In genomic region chr12:127811988-127812387, GRCh38 we compare ENCODE assay signal across 10 cellular contexts.
DNase-seq lines count a peak whose midpoint lies in the region; ATAC-seq and TF ChIP-seq lines count a peak whose summit lies in the region.
"Had no signal": no experiment of that assay in that cellular context is flagged by ENCODE, and none has a peak within 500 bp of the region (broad histone marks: within the 10 kb centered on the region; RNA-seq: fewer than 3 reads in every experiment).

No MANE protein-coding gene starts in this region.

- H3K27me3 Mint-ChIP-seq in CD8-positive, alpha-beta memory T cell = peaks cover 0 to 3% of the 10 kb centered on the region in 2 donors

- no peak overlapping the region for H3K4me3 Mint-ChIP-seq in CD8-positive, alpha-beta memory T cell
- H3K4me3 Mint-ChIP-seq: stimulated activated effector memory CD8-positive, alpha-beta T cell treated with anti-CD3 and anti-CD28 coated beads, Interleukin-12 subunit alpha, Interleukin-12 subunit beta, amount 100 ng/mL, for 72 hours had no signal

- DNase-seq in GM04504 (ENCODE audit: low read depth) (peak; percentile 74), SJSA1 (ENCODE audit: low read depth in 1 of 2, low spot score in 2 of 2) (peak in 1 of 2 experiments; percentile 30), heart left ventricle (peak in 4 of 5 donors; percentile 58 to 64 (median 60)), posterior vena cava (ENCODE audit: low spot score) (peak; percentile 66), substantia nigra (lab: John Stamatoyannopoulos, UW) (no peak), midbrain (lab: John Stamatoyannopoulos, UW) (no peak)
- DNase-seq in CD8-positive, alpha-beta memory T cell = no peak
- DNase-seq: erythroblast had no signal

- WGBS in heart left ventricle, 4 donors = 8 to 13% (median 11%) methylated on average over 7 of the region's 7 CpGs

- no peak overlapping the region for H3K4me3 ChIP-seq in SJSA1
- H3K4me3 ChIP-seq in heart left ventricle = no peak overlapping the region
- no peak overlapping the region for H3K4me3 ChIP-seq in CD8-positive, alpha-beta memory T cell (ENCODE audit: low read length)

- CTCF ChIA-PET in CD8-positive, alpha-beta memory T cell (lab: Charles Lee) = interaction anchor here (0.6 kb wide), 1 partner anchor 205 kb away, joined by 3 read pairs; no protein-coding TSS in a partner anchor

- H3K27ac Mint-ChIP-seq in CD8-positive, alpha-beta memory T cell = no peak overlapping the region
- H3K27ac Mint-ChIP-seq: stimulated activated effector memory CD8-positive, alpha-beta T cell treated with anti-CD3 and anti-CD28 coated beads, Interleukin-12 subunit alpha, Interleukin-12 subunit beta, amount 100 ng/mL, for 72 hours had no signal

- H3K9me3 ChIP-seq in SJSA1 (replicated peaks) (no peaks in the 10 kb centered on the region), heart left ventricle (peaks cover 0 to 8% (median 0%) of the 10 kb centered on the region in 12 donors)
- no peaks in the 10 kb centered on the region for H3K9me3 ChIP-seq in CD8-positive, alpha-beta memory T cell (ENCODE audit: low read length)

- H3K27me3 ChIP-seq in SJSA1 (replicated peaks) (no peaks in the 10 kb centered on the region), heart left ventricle (peaks cover 0 to 6% (median 0%) of the 10 kb centered on the region in 9 donors)
- H3K27me3 ChIP-seq in CD8-positive, alpha-beta memory T cell (ENCODE audit: insufficient read depth, low read length, poor library complexity, severe bottlenecking) = no peaks in the 10 kb centered on the region

- POLR2A ChIA-PET in CD8-positive, alpha-beta memory T cell (lab: Charles Lee) = no interaction called here

- no peak for TF ChIP-seq POLR2A in heart left ventricle (IDR thresholded peaks at IDR 0.05)

- H3K4me1 ChIP-seq in SJSA1 (replicated peaks) = peaks cover 35% of the 10 kb centered on the region
- H3K4me1 ChIP-seq in heart left ventricle = peaks cover 0 to 18% (median 0%) of the 10 kb centered on the region in 12 donors
- H3K4me1 ChIP-seq in CD8-positive, alpha-beta memory T cell (ENCODE audit: insufficient read depth, low read length) = no peaks in the 10 kb centered on the region

- H3K27ac ChIP-seq in SJSA1 = peak overlapping the region; percentile 28; the same call in 1 of the 2 replicates
- peak overlapping the region in 4 of 12 donors; percentile 34 to 51 (median 42) for H3K27ac ChIP-seq in heart left ventricle
- no peak overlapping the region for H3K27ac ChIP-seq in substantia nigra (ENCODE audit: low read depth, low read length, poor library complexity, severe bottlenecking)
- H3K27ac ChIP-seq in CD8-positive, alpha-beta memory T cell (ENCODE audit: low read depth, low read length) = no peak overlapping the region

- intact Hi-C loops in heart left ventricle (cut with DNase I) = no loop called here
- intact Hi-C loops in posterior vena cava (cut with DNase I) = no loop called here

- peak; percentile 55 to 88 (median 80) for ATAC-seq in heart left ventricle
- no peak for ATAC-seq in HG03097 (IDR thresholded peaks at IDR 0.05; ENCODE audit: low FRiP score, unreplicated experiment)
- ATAC-seq: stimulated activated effector memory CD8-positive, alpha-beta T cell treated with anti-CD3 and anti-CD28 coated beads, Interleukin-12 subunit alpha, Interleukin-12 subunit beta, amount 100 ng/mL, for 72 hours had no signal

- peaks cover 0 to 8% (median 2%) of the 10 kb centered on the region in 5 donors for H3K9me3 Mint-ChIP-seq in CD8-positive, alpha-beta memory T cell

- H3K36me3 ChIP-seq in SJSA1 (no peaks in the 10 kb centered on the region), heart left ventricle (no peaks in the 10 kb centered on the region)
- no peaks in the 10 kb centered on the region for H3K36me3 ChIP-seq in CD8-positive, alpha-beta memory T cell (ENCODE audit: insufficient read depth, low read length)

- TF ChIP-seq CTCF in heart left ventricle (IDR thresholded peaks at IDR 0.05) = no peak

- H3K4me1 Mint-ChIP-seq in CD8-positive, alpha-beta memory T cell = no peaks in the 10 kb centered on the region
- H3K4me1 Mint-ChIP-seq: stimulated activated effector memory CD8-positive, alpha-beta T cell treated with anti-CD3 and anti-CD28 coated beads, Interleukin-12 subunit alpha, Interleukin-12 subunit beta, amount 100 ng/mL, for 72 hours had no signal

- H3K36me3 Mint-ChIP-seq in CD8-positive, alpha-beta memory T cell = no peaks in the 10 kb centered on the region
- H3K36me3 Mint-ChIP-seq: stimulated activated effector memory CD8-positive, alpha-beta T cell treated with anti-CD3 and anti-CD28 coated beads, Interleukin-12 subunit alpha, Interleukin-12 subunit beta, amount 100 ng/mL, for 72 hours had no signal

Comparison
In these comparisons a context has a peak if more than half of its experiments do, and no peak if none do; other contexts are left out.
1. DNase-seq: peak in GM04504 (single experiment), heart left ventricle (4 of 5) and posterior vena cava (single experiment); none in substantia nigra (0 of 49), midbrain (single experiment) and CD8-positive, alpha-beta memory T cell (0 of 5).